In genomic region chr13:66689037-66689619, GRCh38 we compare ENCODE assay signal across 13 cellular contexts.
DNase-seq lines count a peak whose midpoint lies in the region; ATAC-seq and TF ChIP-seq lines count a peak whose summit lies in the region.
"Had no signal": no experiment of that assay in that cellular context is flagged by ENCODE, and none has a peak within 500 bp of the region (broad histone marks: within the 10 kb centered on the region; RNA-seq: fewer than 3 reads in every experiment).

No MANE protein-coding gene starts in this region.

- H3K9me3 ChIP-seq in cardiac muscle cell (ENCODE audit: low read depth) (no peaks in the 10 kb centered on the region), left ventricle myocardium inferior (replicated peaks) (peaks cover 8% of the 10 kb centered on the region), RWPE2 (ENCODE audit: severe bottlenecking) (no peaks in the 10 kb centered on the region)
- no peaks in the 10 kb centered on the region for H3K9me3 ChIP-seq in CD4-positive, alpha-beta T cell (ENCODE audit: control insufficient read depth, low read length)

- H3K4me3 ChIP-seq in cardiac muscle cell = no peak overlapping the region
- H3K4me3 ChIP-seq in left ventricle myocardium inferior = no peak overlapping the region
- no peak overlapping the region for H3K4me3 ChIP-seq in RWPE2 (ENCODE audit: severe bottlenecking)

- ATAC-seq in RWPE2 (ENCODE audit: low read depth) = no peak
- ATAC-seq in CD4-positive, alpha-beta T cell (ENCODE audit: poor library complexity) = no peak
- ATAC-seq in activated T-cell treated with anti-CD3 and anti-CD28 coated beads, Interleukin-2, amount 50 U/mL, for 4 hours = no peak

- H3K4me3 Mint-ChIP-seq in glutamatergic neuron (ENCODE audit: unreplicated experiment) (no peak overlapping the region), immature natural killer cell (no peak overlapping the region)
- no peak overlapping the region for H3K4me3 Mint-ChIP-seq in CD4-positive, alpha-beta T cell
- H3K4me3 Mint-ChIP-seq in activated T-cell treated with anti-CD3 and anti-CD28 coated beads, Interleukin-2, amount 50 U/mL, for 4 hours = no peak overlapping the region
- H3K4me3 Mint-ChIP-seq: CD4-positive, alpha-beta memory T cell; central memory CD8-positive, alpha-beta T cell had no signal

- CTCF ChIA-PET in CD4-positive, alpha-beta T cell (lab: Charles Lee) = no interaction called here

- H3K27me3 ChIP-seq in cardiac muscle cell (no peaks in the 10 kb centered on the region), left ventricle myocardium inferior (ENCODE audit: low read depth) (no peaks in the 10 kb centered on the region), RWPE2 (ENCODE audit: insufficient read depth, poor library complexity, severe bottlenecking) (no peaks in the 10 kb centered on the region)
- no peaks in the 10 kb centered on the region for H3K27me3 ChIP-seq in CD4-positive, alpha-beta T cell (ENCODE audit: control insufficient read depth, insufficient read depth, low read length)

- H3K27me3 Mint-ChIP-seq in glutamatergic neuron (ENCODE audit: unreplicated experiment) (no peaks in the 10 kb centered on the region), immature natural killer cell (ENCODE audit: low read depth in 3 of 3) (no peaks in the 10 kb centered on the region)
- H3K27me3 Mint-ChIP-seq in CD4-positive, alpha-beta T cell = no peaks in the 10 kb centered on the region
- H3K27me3 Mint-ChIP-seq in activated T-cell treated with anti-CD3 and anti-CD28 coated beads, Interleukin-2, amount 50 U/mL, for 4 hours (ENCODE audit: low read depth) = no peaks in the 10 kb centered on the region
- H3K27me3 Mint-ChIP-seq: CD4-positive, alpha-beta memory T cell; central memory CD8-positive, alpha-beta T cell had no signal

- H3K36me3 ChIP-seq in cardiac muscle cell (no peaks in the 10 kb centered on the region), left ventricle myocardium inferior (no peaks in the 10 kb centered on the region), RWPE2 (ENCODE audit: low read depth) (no peaks in the 10 kb centered on the region)

- peak; percentile 42 for TF ChIP-seq CTCF in cardiac muscle cell (IDR thresholded peaks at IDR 0.05; ENCODE audit: low read depth, low read length)
- no peak for TF ChIP-seq CTCF in left ventricle myocardium inferior (IDR thresholded peaks at IDR 0.05; ENCODE audit: borderline replicate concordance)
- peak; percentile 23 for TF ChIP-seq CTCF in RWPE2 (IDR thresholded peaks at IDR 0.05; ENCODE audit: poor library complexity, severe bottlenecking)
- TF ChIP-seq CTCF in glutamatergic neuron (IDR thresholded peaks at IDR 0.05; ENCODE audit: partially characterized antibody, unreplicated experiment) = peak; percentile 24
- TF ChIP-seq CTCF in CD4-positive, alpha-beta T cell (IDR thresholded peaks at IDR 0.05) = no peak

- peaks cover 2% of the 10 kb centered on the region for H3K9me3 Mint-ChIP-seq in glutamatergic neuron (ENCODE audit: unreplicated experiment)
- H3K9me3 Mint-ChIP-seq in immature natural killer cell = peaks cover 2 to 15% (median 4%) of the 10 kb centered on the region in 6 donors
- no peaks in the 10 kb centered on the region for H3K9me3 Mint-ChIP-seq in CD4-positive, alpha-beta T cell
- peaks cover 15% of the 10 kb centered on the region for H3K9me3 Mint-ChIP-seq in activated T-cell treated with anti-CD3 and anti-CD28 coated beads, Interleukin-2, amount 50 U/mL, for 4 hours

- no peak overlapping the region for H3K27ac ChIP-seq in cardiac muscle cell
- H3K27ac ChIP-seq in left ventricle myocardium inferior (replicated peaks) = no peak overlapping the region
- no peak overlapping the region for H3K27ac ChIP-seq in RWPE2 (ENCODE audit: poor library complexity, severe bottlenecking)
- H3K27ac ChIP-seq in CD4-positive, alpha-beta T cell (ENCODE audit: low read depth, low read length) = no peak overlapping the region

- intact Hi-C loops in left ventricle myocardium inferior (cut with micrococcal nuclease) = no loop called here
- intact Hi-C loops in CD4-positive, alpha-beta T cell (cut with DNase I, micrococcal nuclease) = no loop called here

- peak overlapping the region; percentile 67 for H3K27ac Mint-ChIP-seq in glutamatergic neuron (ENCODE audit: unreplicated experiment)
- no peak overlapping the region for H3K27ac Mint-ChIP-seq in immature natural killer cell
- no peak overlapping the region for H3K27ac Mint-ChIP-seq in CD4-positive, alpha-beta T cell
- H3K27ac Mint-ChIP-seq: CD4-positive, alpha-beta memory T cell had no signal

- H3K4me1 ChIP-seq in cardiac muscle cell (ENCODE audit: low read depth) = no peaks in the 10 kb centered on the region
- H3K4me1 ChIP-seq in left ventricle myocardium inferior = peaks cover 7% of the 10 kb centered on the region
- no peaks in the 10 kb centered on the region for H3K4me1 ChIP-seq in RWPE2 (ENCODE audit: insufficient read depth, poor library complexity, severe bottlenecking)

- peak; percentile 27 to 42 for DNase-seq in cardiac muscle cell (ENCODE audit: low read depth in 1 of 2, low spot score in 1 of 2)
- no peak for DNase-seq in left ventricle myocardium inferior
- DNase-seq in RWPE2 (ENCODE audit: low spot score) = no peak
- DNase-seq in glutamatergic neuron = no peak
- no peak for DNase-seq in effector CD8-positive, alpha-beta T cell (lab: John Stamatoyannopoulos, UW)
- no peak for DNase-seq in immature natural killer cell
- no peak for DNase-seq in CD4-positive, alpha-beta T cell
- DNase-seq in activated T-cell treated with anti-CD3 and anti-CD28 coated beads, Interleukin-2, amount 50 U/mL, for 4 hours = no peak
- DNase-seq: activated CD8-positive, alpha-beta memory T cell treated with anti-CD3 and anti-CD28 coated beads, Interleukin-2, amount 50 U/mL, for 48 hours; CD4-positive, alpha-beta memory T cell; NCI-H1436; T-helper 1 cell had no signal

- H3K36me3 Mint-ChIP-seq in glutamatergic neuron (ENCODE audit: unreplicated experiment) = peaks cover 14% of the 10 kb centered on the region
- H3K36me3 Mint-ChIP-seq in immature natural killer cell = no peaks in the 10 kb centered on the region
- H3K36me3 Mint-ChIP-seq in CD4-positive, alpha-beta T cell (ENCODE audit: low read depth) = no peaks in the 10 kb centered on the region
- H3K36me3 Mint-ChIP-seq in activated T-cell treated with anti-CD3 and anti-CD28 coated beads, Interleukin-2, amount 50 U/mL, for 4 hours (ENCODE audit: insufficient read depth) = no peaks in the 10 kb centered on the region
- H3K36me3 Mint-ChIP-seq: CD4-positive, alpha-beta memory T cell had no signal

- H3K4me1 Mint-ChIP-seq in glutamatergic neuron (ENCODE audit: low read depth, unreplicated experiment) = peaks cover 14% of the 10 kb centered on the region
- no peaks in the 10 kb centered on the region for H3K4me1 Mint-ChIP-seq in immature natural killer cell
- H3K4me1 Mint-ChIP-seq in CD4-positive, alpha-beta T cell (ENCODE audit: low read depth) = no peaks in the 10 kb centered on the region
- no peaks in the 10 kb centered on the region for H3K4me1 Mint-ChIP-seq in activated T-cell treated with anti-CD3 and anti-CD28 coated beads, Interleukin-2, amount 50 U/mL, for 4 hours (ENCODE audit: low read depth)
- H3K4me1 Mint-ChIP-seq: CD4-positive, alpha-beta memory T cell; central memory CD8-positive, alpha-beta T cell had no signal

- POLR2A ChIA-PET in CD4-positive, alpha-beta T cell (lab: Charles Lee) = no interaction called here

Comparison
In these comparisons a context has a peak if more than half of its experiments do, and no peak if none do; other contexts are left out.
1. DNase-seq: peak in cardiac muscle cell (2 of 2); none in left ventricle myocardium inferior (single experiment), RWPE2 (single experiment), glutamatergic neuron (single experiment), effector CD8-positive, alpha-beta T cell (single experiment), immature natural killer cell (0 of 3), CD4-positive, alpha-beta T cell (0 of 10) and activated T-cell treated with anti-CD3 and anti-CD28 coated beads, Interleukin-2, amount 50 U/mL, for 4 hours (single experiment).
2. CTCF ChIP-seq: peak in cardiac muscle cell (single experiment), RWPE2 (single experiment) and glutamatergic neuron (single experiment); none in left ventricle myocardium inferior (single experiment) and CD4-positive, alpha-beta T cell (single experiment).